ENCODE assay signal across 13 cellular contexts in the genomic region with DNA sequence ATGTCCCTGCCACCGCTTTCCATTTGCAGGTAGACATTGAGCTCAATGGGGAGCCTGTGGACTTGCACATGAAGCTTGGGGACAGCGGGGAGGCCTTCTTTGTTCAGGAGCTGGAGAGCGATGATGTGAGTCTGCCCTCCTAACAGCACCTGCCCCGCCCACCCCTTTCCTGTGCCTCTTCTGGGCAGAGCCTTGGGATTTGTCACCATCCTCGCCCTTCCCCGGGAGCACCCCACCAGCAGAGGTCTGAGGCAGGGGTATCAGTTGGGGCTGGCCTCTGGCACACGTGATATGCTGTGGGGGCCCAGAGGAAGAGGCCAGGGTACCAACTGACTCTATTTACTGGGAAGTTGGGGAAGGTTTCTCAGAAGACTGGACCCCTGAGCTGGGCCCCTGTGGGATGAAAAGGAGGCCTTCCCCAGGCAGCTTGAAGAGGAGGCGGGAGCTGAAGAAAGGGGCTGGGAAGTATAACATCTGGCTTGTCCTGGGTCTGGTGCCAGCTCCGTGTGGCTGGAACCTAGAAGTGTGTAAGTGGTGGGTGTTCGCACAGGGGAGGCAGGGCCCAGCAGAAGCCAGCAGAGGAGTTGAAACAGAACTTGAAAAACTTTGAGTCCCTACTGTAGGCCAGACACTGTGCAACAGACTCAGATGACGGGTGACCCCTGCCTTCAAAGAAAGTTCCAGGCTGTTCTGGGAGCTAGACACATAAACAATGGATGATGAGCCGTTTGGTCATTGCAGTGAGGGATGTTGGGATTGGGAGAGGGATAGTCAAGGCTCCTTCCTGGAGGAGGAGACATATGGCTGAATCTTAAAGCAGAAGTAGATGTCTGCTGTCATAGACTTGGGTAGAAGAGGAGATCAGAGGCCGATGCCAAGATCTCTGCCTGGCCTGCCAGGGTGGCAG. TPM values are rescaled to one million over a fixed set of nuclear protein-coding genes. Genes with fewer than 3 reads are reported as not detected.
"Had no signal": no experiment of that assay in that cellular context is flagged by ENCODE, and none has a peak within 500 bp of the region (broad histone marks: within the 10 kb centered on the region; RNA-seq: fewer than 3 reads in every experiment).

No MANE protein-coding gene starts in this region.

- H3K4me3 Mint-ChIP-seq: activated CD4-positive, alpha-beta memory T cell treated with anti-CD3 and anti-CD28 coated beads, Interleukin-2, amount 10 ng/mL, durations not matched to agents 7 days and 5 days; central memory CD8-positive, alpha-beta T cell; nephron progenitor cell had no signal

- DNase-seq: activated CD4-positive, alpha-beta memory T cell treated with anti-CD3 and anti-CD28 coated beads, Interleukin-2, amount 10 ng/mL, durations not matched to agents 7 days and 5 days; activated CD4-positive, alpha-beta T cell treated with anti-CD3 and anti-CD28 coated beads for 1 hour; activated naive CD4-positive, alpha-beta T cell; effector memory CD4-positive, alpha-beta T cell; mesenchymal stem cell; nephron progenitor cell; stimulated activated CD4-positive, alpha-beta T cell treated with anti-CD3 and anti-CD28 coated beads, Interleukin-4, amount 100 ng/mL, for 4 hours; T-helper 9 cell had no signal

- H3K9me3 Mint-ChIP-seq: activated CD4-positive, alpha-beta memory T cell treated with anti-CD3 and anti-CD28 coated beads, Interleukin-2, amount 10 ng/mL, durations not matched to agents 7 days and 5 days; central memory CD8-positive, alpha-beta T cell; nephron progenitor cell had no signal

- ATAC-seq: left lobe of liver had no signal

- H3K27ac Mint-ChIP-seq: activated CD4-positive, alpha-beta memory T cell treated with anti-CD3 and anti-CD28 coated beads, Interleukin-2, amount 10 ng/mL, durations not matched to agents 7 days and 5 days had no signal

- H3K9ac ChIP-seq: parathyroid adenoma had no signal

- H3K4me1 ChIP-seq: parathyroid adenoma had no signal

- H3K4me1 Mint-ChIP-seq: activated CD4-positive, alpha-beta memory T cell treated with anti-CD3 and anti-CD28 coated beads, Interleukin-2, amount 10 ng/mL, durations not matched to agents 7 days and 5 days; central memory CD8-positive, alpha-beta T cell had no signal

- H3K27ac ChIP-seq: parathyroid adenoma, skin epidermis had no signal

- H3K27me3 Mint-ChIP-seq: activated CD4-positive, alpha-beta memory T cell treated with anti-CD3 and anti-CD28 coated beads, Interleukin-2, amount 10 ng/mL, durations not matched to agents 7 days and 5 days had no signal

- H3K4me3 ChIP-seq: skin epidermis had no signal

RNA-seq across cellular contexts. Expression of gene EMILIN3, which starts 18.8 kb away (rescaled TPM):
- total RNA-seq: activated CD4-positive, alpha-beta memory T cell treated with anti-CD3 and anti-CD28 coated beads, Interleukin-2, amount 10 ng/mL, durations not matched to agents 7 days and 5 days; renal cortical epithelial cell had no signal
